In genomic region chr6:66065313-66065712, GRCh38 we compare ENCODE assay signal across 34 cellular contexts.
"Had no signal": no experiment of that assay in that cellular context is flagged by ENCODE, and none has a peak within 500 bp of the region (broad histone marks: within the 10 kb centered on the region; RNA-seq: fewer than 3 reads in every experiment).

No MANE protein-coding gene starts in this region.

- H3K9ac ChIP-seq: SK-N-SH had no signal

- H3K36me3 ChIP-seq: Peyer's patch, SJSA1, WERI-Rb-1 had no signal

- H3K4me2 ChIP-seq: SK-N-SH had no signal

- DNase-seq: activated CD4-positive, alpha-beta memory T cell treated with anti-CD3 and anti-CD28 coated beads, Interleukin-2, amount 10 ng/mL, durations not matched to agents 7 days and 5 days; activated CD4-positive, alpha-beta T cell treated with anti-CD3 and anti-CD28 coated beads for 1 hour; activated CD4-positive, alpha-beta T cell treated with anti-CD3 and anti-CD28 coated beads for 48 hours; activated CD4-positive, CD25-positive, alpha-beta regulatory T cell; activated CD8-positive, alpha-beta memory T cell treated with anti-CD3 and anti-CD28 coated beads for 24 hours; activated CD8-positive, alpha-beta memory T cell treated with anti-CD3 and anti-CD28 coated beads, Interleukin-2, amount 10 ng/mL, durations not matched to agents 7 days and 5 days; activated CD8-positive, alpha-beta memory T cell treated with anti-CD3 and anti-CD28 coated beads, Interleukin-2, amount 50 U/mL, for 48 hours; activated effector memory CD4-positive, alpha-beta T cell treated with Interleukin-2 at 50 U/mL for 16 hours; activated naive CD4-positive, alpha-beta T cell treated with anti-CD3 and anti-CD28 coated beads, Interleukin-2, amount 10 ng/mL, durations not matched to agents 7 days and 5 days; activated naive CD8-positive, alpha-beta T cell treated with anti-CD3 and anti-CD28 coated beads, Interleukin-2, amount 50 U/mL, for 24 hours; activated T-cell treated with anti-CD3 and anti-CD28 coated beads, Interleukin-2, amount 50 U/mL, for 48 hours; anterior cingulate cortex; caudate nucleus; cerebellar nuclear complex; NCI-H1092 treated with DMSO at 0.1 percent for 48 hours; NCI-H1417 treated with DMSO at 0.1 percent for 48 hours; NCI-H1930; NCI-H2081 treated with DMSO at 0.1 percent for 48 hours; NCI-H226; NCI-H446 treated with DMSO at 0.1 percent for 48 hours; NCI-H524; NCI-H69; NK-92 treated with Interleukin-12 subunit alpha and Interleukin-12 subunit beta, amount 100 ng/mL, for 24 hours; PC-3; Peyer's patch; RPMI8226; SHP77 treated with DMSO at 0.1 percent for 48 hours; SK-N-SH; SW 1271; T-helper 1 cell; T-helper 2 cell; T-helper 9 cell; WERI-Rb-1 had no signal

- H3K4me1 ChIP-seq: Peyer's patch, SJSA1 had no signal

- ATAC-seq: activated CD8-positive, alpha-beta memory T cell treated with anti-CD3 and anti-CD28 coated beads, Interleukin-2, amount 10 ng/mL, durations not matched to agents 7 days and 5 days; activated naive CD8-positive, alpha-beta T cell treated with anti-CD3 and anti-CD28 coated beads, Interleukin-2, amount 50 U/mL, for 24 hours; PC-3 had no signal

- H3K27ac ChIP-seq: Peyer's patch, SJSA1, WERI-Rb-1 had no signal

- H3K4me3 ChIP-seq: Peyer's patch, SJSA1 had no signal

- H3K27me3 ChIP-seq: Peyer's patch, SJSA1 had no signal
